ENCODE assay signal across 16 cellular contexts in genomic region chr10:69800665-69801064, GRCh38. TPM values are rescaled to one million over a fixed set of nuclear protein-coding genes. Genes with fewer than 3 reads are reported as not detected.
DNase-seq lines count a peak whose midpoint lies in the region; ATAC-seq and TF ChIP-seq lines count a peak whose summit lies in the region.
"Had no signal": no experiment of that assay in that cellular context is flagged by ENCODE, and none has a peak within 500 bp of the region (broad histone marks: within the 10 kb centered on the region; RNA-seq: fewer than 3 reads in every experiment).

No MANE protein-coding gene starts in this region.

- TF ChIP-seq CTCF in WTC11 (IDR thresholded peaks at IDR 0.05), result no peak
- TF ChIP-seq CTCF in tibial artery (IDR thresholded peaks at IDR 0.05), result no peak
- no peak for TF ChIP-seq CTCF in Peyer's patch (IDR thresholded peaks at IDR 0.05)

- H3K9me3 ChIP-seq in tibial artery, result peaks cover 0 to under 1% (median under 1%) of the 10 kb centered on the region in 3 donors
- H3K9me3 ChIP-seq in Peyer's patch, result no peaks in the 10 kb centered on the region
- H3K9me3 ChIP-seq: pancreas had no signal

- H3K36me3 ChIP-seq in tibial artery (no peaks in the 10 kb centered on the region), Peyer's patch (no peaks in the 10 kb centered on the region)
- H3K36me3 ChIP-seq: brain microvascular endothelial cell, pancreas had no signal

- POLR2A ChIA-PET in WTC11 (lab: Charles Lee), result no interaction called here

- H3K27me3 Mint-ChIP-seq in activated naive CD4-positive, alpha-beta T cell treated with anti-CD3 and anti-CD28 coated beads, Interleukin-2, amount 50 U/mL, for 24 hours, result peaks cover 45% of the 10 kb centered on the region
- H3K27me3 Mint-ChIP-seq in activated naive CD4-positive, alpha-beta T cell treated with anti-CD3 and anti-CD28 coated beads for 36 hours (ENCODE audit: low read depth), result peaks cover 41% of the 10 kb centered on the region
- H3K27me3 Mint-ChIP-seq in WTC11 (ENCODE audit: low read depth) (peaks cover 74% of the 10 kb centered on the region), immature natural killer cell (ENCODE audit: low read depth in 3 of 3) (peaks cover 6 to 15% (median 7%) of the 10 kb centered on the region in 3 donors)

- H3K9me3 Mint-ChIP-seq in activated naive CD4-positive, alpha-beta T cell treated with anti-CD3 and anti-CD28 coated beads, Interleukin-2, amount 50 U/mL, for 24 hours, result no peaks in the 10 kb centered on the region
- peaks cover 2% of the 10 kb centered on the region for H3K9me3 Mint-ChIP-seq in activated naive CD4-positive, alpha-beta T cell treated with anti-CD3 and anti-CD28 coated beads for 36 hours
- H3K9me3 Mint-ChIP-seq in WTC11, result peaks cover 11% of the 10 kb centered on the region
- no peaks in the 10 kb centered on the region for H3K9me3 Mint-ChIP-seq in immature natural killer cell

- peak overlapping the region; percentile 51 for H3K4me3 Mint-ChIP-seq in activated naive CD4-positive, alpha-beta T cell treated with anti-CD3 and anti-CD28 coated beads, Interleukin-2, amount 50 U/mL, for 24 hours
- no peak overlapping the region for H3K4me3 Mint-ChIP-seq in activated naive CD4-positive, alpha-beta T cell treated with anti-CD3 and anti-CD28 coated beads for 36 hours
- H3K4me3 Mint-ChIP-seq in WTC11, result peak overlapping the region; percentile 81
- H3K4me3 Mint-ChIP-seq in immature natural killer cell, result peak overlapping the region; percentile 81 to 89 (median 85)

- no peaks in the 10 kb centered on the region for H3K36me3 Mint-ChIP-seq in activated naive CD4-positive, alpha-beta T cell treated with anti-CD3 and anti-CD28 coated beads, Interleukin-2, amount 50 U/mL, for 24 hours
- H3K36me3 Mint-ChIP-seq in activated naive CD4-positive, alpha-beta T cell treated with anti-CD3 and anti-CD28 coated beads for 36 hours (ENCODE audit: low read depth), result no peaks in the 10 kb centered on the region
- H3K36me3 Mint-ChIP-seq in WTC11, result peaks cover 9% of the 10 kb centered on the region; the same call in 1 of the 2 replicates
- H3K36me3 Mint-ChIP-seq in immature natural killer cell, result peaks cover 0 to 3% (median 3%) of the 10 kb centered on the region in 3 donors

- no peak overlapping the region for H3K27ac Mint-ChIP-seq in activated naive CD4-positive, alpha-beta T cell treated with anti-CD3 and anti-CD28 coated beads, Interleukin-2, amount 50 U/mL, for 24 hours
- H3K27ac Mint-ChIP-seq in activated naive CD4-positive, alpha-beta T cell treated with anti-CD3 and anti-CD28 coated beads for 36 hours, result no peak overlapping the region
- H3K27ac Mint-ChIP-seq in WTC11, result no peak overlapping the region
- peak overlapping the region in 2 of 6 donors; percentile 29 to 62 for H3K27ac Mint-ChIP-seq in immature natural killer cell
- H3K27ac Mint-ChIP-seq: dendritic cell treated with granulocyte-macrophage colony-stimulating factor and Interleukin-4, amounts not matched to agents 40 ng/mL and 50 ng/mL, for 4 days had no signal

- no peaks in the 10 kb centered on the region for H3K27me3 ChIP-seq in tibial artery
- H3K27me3 ChIP-seq in Peyer's patch, result peaks cover 0 to 12% of the 10 kb centered on the region in 2 donors
- H3K27me3 ChIP-seq: brain microvascular endothelial cell, foreskin keratinocyte had no signal

- H3K27ac ChIP-seq in tibial artery, result peak overlapping the region; percentile 71 to 79
- H3K27ac ChIP-seq in Peyer's patch, result no peak overlapping the region
- H3K27ac ChIP-seq: brain microvascular endothelial cell, epithelial cell of prostate, foreskin keratinocyte, pancreas had no signal

- peaks cover 0 to 34% (median 28%) of the 10 kb centered on the region in 4 donors for H3K4me1 ChIP-seq in tibial artery
- H3K4me1 ChIP-seq in Peyer's patch, result peaks cover 0 to 31% (median 0%) of the 10 kb centered on the region in 4 donors
- H3K4me1 ChIP-seq: foreskin keratinocyte had no signal

- no peak for DNase-seq in activated naive CD4-positive, alpha-beta T cell treated with anti-CD3 and anti-CD28 coated beads for 36 hours
- no peak for DNase-seq in WTC11 (ENCODE audit: low spot score)
- no peak for DNase-seq in immature natural killer cell
- DNase-seq in tibial artery, result no peak
- DNase-seq in middle frontal gyrus (ENCODE audit: extremely low spot score, low spot score), result no peak
- DNase-seq in Peyer's patch, result no peak
- no peak for DNase-seq in AML-193 (lab: John Stamatoyannopoulos, UW)
- DNase-seq: GF-D8, GOT3 had no signal

- intact Hi-C loops in activated naive CD4-positive, alpha-beta T cell treated with anti-CD3 and anti-CD28 coated beads for 36 hours (cut with micrococcal nuclease), result loop anchor here (1.0 to 10.0 kb wide), 5 partner anchors 53 to 286 kb away; no protein-coding TSS in a partner anchor
- intact Hi-C loops in tibial artery (cut with DNase I; ENCODE audit: low total_unique reads), result loop anchor here (5.0 kb wide), 2 partner anchors 63 to 153 kb away; no protein-coding TSS in a partner anchor

- no peak for TF ChIP-seq POLR2A in Peyer's patch (IDR thresholded peaks at IDR 0.05)

- H3K4me3 ChIP-seq in tibial artery (no peak overlapping the region), Peyer's patch (no peak overlapping the region)

- CTCF ChIA-PET in activated naive CD4-positive, alpha-beta T cell treated with anti-CD3 and anti-CD28 coated beads for 36 hours (lab: Charles Lee), result interaction anchor here (1.8 kb wide), 1 partner anchor 114 kb away, joined by 4 read pairs; no protein-coding TSS in a partner anchor
- CTCF ChIA-PET in WTC11 (lab: Charles Lee), result interaction anchor here (0.8 to 10.8 kb wide), 33 partner anchors 9 to 285 kb away, joined by 3 to 94 read pairs (median 5); no protein-coding TSS in a partner anchor

- peaks cover 16% of the 10 kb centered on the region for H3K4me1 Mint-ChIP-seq in activated naive CD4-positive, alpha-beta T cell treated with anti-CD3 and anti-CD28 coated beads, Interleukin-2, amount 50 U/mL, for 24 hours
- H3K4me1 Mint-ChIP-seq in activated naive CD4-positive, alpha-beta T cell treated with anti-CD3 and anti-CD28 coated beads for 36 hours (ENCODE audit: low read depth), result peaks cover 9% of the 10 kb centered on the region
- H3K4me1 Mint-ChIP-seq in WTC11 (peaks cover 39% of the 10 kb centered on the region), immature natural killer cell (peaks cover 38 to 47% of the 10 kb centered on the region in 2 donors)

- ATAC-seq in WTC11, result no peak
- ATAC-seq: activated CD4-positive, CD25-positive, alpha-beta regulatory T cell treated with anti-CD3 and anti-CD28 coated beads, Interleukin-2, amount 50 U/mL, for 24 hours had no signal

TF ChIP-seq in WTC11, 78 proteins besides CTCF, POLR2A, EP300 and RAD21:
- TF ChIP-seq CBFB (CRISPR knock-in tag; IDR thresholded peaks at IDR 0.05; ENCODE audit: low read depth), result no peak

RNA-seq across cellular contexts. Expression of gene COL13A1, which starts 1.0 kb away (rescaled TPM):
- not detected for total RNA-seq in activated naive CD4-positive, alpha-beta T cell treated with anti-CD3 and anti-CD28 coated beads for 36 hours
- 3.5 to 7.1 TPM (median 4.2 TPM) in 3 replicates for total RNA-seq in WTC11 (2021)
- 1 to 10 TPM; 1.0 to 6.0 (median 1.6) TPM for polyA plus RNA-seq in immature natural killer cell
- total RNA-seq in Peyer's patch, result 1 to 10 TPM in 2 of 4 donors, under 1 TPM in 1, not detected in 1; 0.94 to 6.6 (median 3.9) TPM

Comparison
In these comparisons a context has a peak if more than half of its experiments do, and no peak if none do; other contexts are left out.
1. H3K27ac ChIP-seq: peak in tibial artery (2 of 2); none in Peyer's patch (0 of 4).